Comparison of ENCODE assay signal across 2 cellular contexts in genomic region chr20:51206032-51206662, GRCh38.
TF ChIP-seq lines count a peak whose summit lies in the region.

No MANE protein-coding gene starts in this region.

TF ChIP-seq in HCT116, 20 proteins besides CTCF, POLR2A, EP300 and RAD21 (continued from another document):
- TF ChIP-seq, protein P1, sequence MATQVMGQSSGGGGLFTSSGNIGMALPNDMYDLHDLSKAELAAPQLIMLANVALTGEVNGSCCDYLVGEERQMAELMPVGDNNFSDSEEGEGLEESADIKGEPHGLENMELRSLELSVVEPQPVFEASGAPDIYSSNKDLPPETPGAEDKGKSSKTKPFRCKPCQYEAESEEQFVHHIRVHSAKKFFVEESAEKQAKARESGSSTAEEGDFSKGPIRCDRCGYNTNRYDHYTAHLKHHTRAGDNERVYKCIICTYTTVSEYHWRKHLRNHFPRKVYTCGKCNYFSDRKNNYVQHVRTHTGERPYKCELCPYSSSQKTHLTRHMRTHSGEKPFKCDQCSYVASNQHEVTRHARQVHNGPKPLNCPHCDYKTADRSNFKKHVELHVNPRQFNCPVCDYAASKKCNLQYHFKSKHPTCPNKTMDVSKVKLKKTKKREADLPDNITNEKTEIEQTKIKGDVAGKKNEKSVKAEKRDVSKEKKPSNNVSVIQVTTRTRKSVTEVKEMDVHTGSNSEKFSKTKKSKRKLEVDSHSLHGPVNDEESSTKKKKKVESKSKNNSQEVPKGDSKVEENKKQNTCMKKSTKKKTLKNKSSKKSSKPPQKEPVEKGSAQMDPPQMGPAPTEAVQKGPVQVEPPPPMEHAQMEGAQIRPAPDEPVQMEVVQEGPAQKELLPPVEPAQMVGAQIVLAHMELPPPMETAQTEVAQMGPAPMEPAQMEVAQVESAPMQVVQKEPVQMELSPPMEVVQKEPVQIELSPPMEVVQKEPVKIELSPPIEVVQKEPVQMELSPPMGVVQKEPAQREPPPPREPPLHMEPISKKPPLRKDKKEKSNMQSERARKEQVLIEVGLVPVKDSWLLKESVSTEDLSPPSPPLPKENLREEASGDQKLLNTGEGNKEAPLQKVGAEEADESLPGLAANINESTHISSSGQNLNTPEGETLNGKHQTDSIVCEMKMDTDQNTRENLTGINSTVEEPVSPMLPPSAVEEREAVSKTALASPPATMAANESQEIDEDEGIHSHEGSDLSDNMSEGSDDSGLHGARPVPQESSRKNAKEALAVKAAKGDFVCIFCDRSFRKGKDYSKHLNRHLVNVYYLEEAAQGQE (IDR thresholded peaks at IDR 0.05; ENCODE audit: low read depth): no peak
- TF ChIP-seq ATF3 (IDR thresholded peaks at IDR 0.05) (no peak), POLR2AphosphoS5 (IDR thresholded peaks at IDR 0.05; ENCODE audit: low read depth, low read length) (no peak), ZFX (IDR thresholded peaks at IDR 0.05) (no peak), CBX3 (IDR thresholded peaks at IDR 0.05; ENCODE audit: low read depth) (no peak), EGR1 (IDR thresholded peaks at IDR 0.05; ENCODE audit: low read depth) (no peak), JUND (IDR thresholded peaks at IDR 0.05) (no peak), SRF (IDR thresholded peaks at IDR 0.05; ENCODE audit: low read depth) (no peak), EZH2phosphoT487 (IDR thresholded peaks at IDR 0.05; ENCODE audit: borderline replicate concordance) (no peak), YY1 (IDR thresholded peaks at IDR 0.05; ENCODE audit: extremely low read depth, insufficient replicate concordance, low read depth, low read length) (no peak), TCF7L2 (IDR thresholded peaks at IDR 0.05; ENCODE audit: borderline replicate concordance, extremely low read depth, insufficient read depth, insufficient read length) (no peak)
- TF ChIP-seq, protein P2, sequence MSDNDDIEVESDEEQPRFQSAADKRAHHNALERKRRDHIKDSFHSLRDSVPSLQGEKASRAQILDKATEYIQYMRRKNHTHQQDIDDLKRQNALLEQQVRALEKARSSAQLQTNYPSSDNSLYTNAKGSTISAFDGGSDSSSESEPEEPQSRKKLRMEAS (IDR thresholded peaks at IDR 0.05): no peak; the same call in 1 of the 2 replicates
- TF ChIP-seq, protein P3, sequence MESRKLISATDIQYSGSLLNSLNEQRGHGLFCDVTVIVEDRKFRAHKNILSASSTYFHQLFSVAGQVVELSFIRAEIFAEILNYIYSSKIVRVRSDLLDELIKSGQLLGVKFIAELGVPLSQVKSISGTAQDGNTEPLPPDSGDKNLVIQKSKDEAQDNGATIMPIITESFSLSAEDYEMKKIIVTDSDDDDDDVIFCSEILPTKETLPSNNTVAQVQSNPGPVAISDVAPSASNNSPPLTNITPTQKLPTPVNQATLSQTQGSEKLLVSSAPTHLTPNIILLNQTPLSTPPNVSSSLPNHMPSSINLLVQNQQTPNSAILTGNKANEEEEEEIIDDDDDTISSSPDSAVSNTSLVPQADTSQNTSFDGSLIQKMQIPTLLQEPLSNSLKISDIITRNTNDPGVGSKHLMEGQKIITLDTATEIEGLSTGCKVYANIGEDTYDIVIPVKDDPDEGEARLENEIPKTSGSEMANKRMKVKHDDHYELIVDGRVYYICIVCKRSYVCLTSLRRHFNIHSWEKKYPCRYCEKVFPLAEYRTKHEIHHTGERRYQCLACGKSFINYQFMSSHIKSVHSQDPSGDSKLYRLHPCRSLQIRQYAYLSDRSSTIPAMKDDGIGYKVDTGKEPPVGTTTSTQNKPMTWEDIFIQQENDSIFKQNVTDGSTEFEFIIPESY (IDR thresholded peaks at IDR 0.05; ENCODE audit: extremely low read depth, insufficient replicate concordance, low read length): no peak

TF ChIP-seq in K562, 482 proteins besides CTCF, POLR2A, EP300 and RAD21 (continued from another document and continues in another):
- TF ChIP-seq BHLHE40 (IDR thresholded peaks at IDR 0.05; ENCODE audit: low read length) (0 out of 2 replicates have a peak, but pooled peaks have one; percentile 31), DMBX1 (CRISPR knock-in tag; IDR thresholded peaks at IDR 0.05; ENCODE audit: borderline replicate concordance) (no peak), CBFA2T2 (conservative IDR thresholded peaks at IDR 0.05) (peak; percentile 80), RBM25 (IDR thresholded peaks at IDR 0.05; ENCODE audit: low read depth, low read length, severe bottlenecking) (peak; percentile 47), ZNF512 (tag; IDR thresholded peaks at IDR 0.05) (peak; percentile 95), USF2 (CRISPR knock-in tag; IDR thresholded peaks at IDR 0.05) (peak; percentile 94), NR2F6 (CRISPR knock-in tag; IDR thresholded peaks at IDR 0.05) (no peak), TOE1 (IDR thresholded peaks at IDR 0.05; ENCODE audit: borderline replicate concordance) (peak; percentile 97), TOE1 (CRISPR knock-in tag; IDR thresholded peaks at IDR 0.05; ENCODE audit: borderline replicate concordance, low read depth) (no peak), HNRNPL (IDR thresholded peaks at IDR 0.05; ENCODE audit: low read depth, low read length) (no peak), USF1 (CRISPR knock-in tag; IDR thresholded peaks at IDR 0.05) (peak; percentile 81), TEAD4 (IDR thresholded peaks at IDR 0.05; ENCODE audit: low read length) (peak; percentile 23; the same call in 1 of the 2 replicates), TEAD4 (CRISPR knock-in tag; IDR thresholded peaks at IDR 0.05; ENCODE audit: borderline replicate concordance) (no peak), L3MBTL2 (IDR thresholded peaks at IDR 0.05) (peak; percentile 57), ZNF436 (CRISPR knock-in tag; IDR thresholded peaks at IDR 0.05) (no peak), RAD51 (IDR thresholded peaks at IDR 0.05; ENCODE audit: borderline replicate concordance, low read depth) (peak; percentile 97), BRD9 (IDR thresholded peaks at IDR 0.05; ENCODE audit: low read depth, partially characterized antibody) (peak; percentile 99), MAFF (IDR thresholded peaks at IDR 0.05; ENCODE audit: low read length) (no peak)
- TF ChIP-seq, protein P4, sequence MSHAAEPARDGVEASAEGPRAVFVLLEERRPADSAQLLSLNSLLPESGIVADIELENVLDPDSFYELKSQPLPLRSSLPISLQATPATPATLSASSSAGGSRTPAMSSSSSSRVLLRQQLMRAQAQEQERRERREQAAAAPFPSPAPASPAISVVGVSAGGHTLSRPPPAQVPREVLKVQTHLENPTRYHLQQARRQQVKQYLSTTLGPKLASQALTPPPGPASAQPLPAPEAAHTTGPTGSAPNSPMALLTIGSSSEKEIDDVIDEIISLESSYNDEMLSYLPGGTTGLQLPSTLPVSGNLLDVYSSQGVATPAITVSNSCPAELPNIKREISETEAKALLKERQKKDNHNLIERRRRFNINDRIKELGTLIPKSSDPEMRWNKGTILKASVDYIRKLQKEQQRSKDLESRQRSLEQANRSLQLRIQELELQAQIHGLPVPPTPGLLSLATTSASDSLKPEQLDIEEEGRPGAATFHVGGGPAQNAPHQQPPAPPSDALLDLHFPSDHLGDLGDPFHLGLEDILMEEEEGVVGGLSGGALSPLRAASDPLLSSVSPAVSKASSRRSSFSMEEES (CRISPR knock-in tag; IDR thresholded peaks at IDR 0.05): peak; percentile 98
- TF ChIP-seq, protein P5, sequence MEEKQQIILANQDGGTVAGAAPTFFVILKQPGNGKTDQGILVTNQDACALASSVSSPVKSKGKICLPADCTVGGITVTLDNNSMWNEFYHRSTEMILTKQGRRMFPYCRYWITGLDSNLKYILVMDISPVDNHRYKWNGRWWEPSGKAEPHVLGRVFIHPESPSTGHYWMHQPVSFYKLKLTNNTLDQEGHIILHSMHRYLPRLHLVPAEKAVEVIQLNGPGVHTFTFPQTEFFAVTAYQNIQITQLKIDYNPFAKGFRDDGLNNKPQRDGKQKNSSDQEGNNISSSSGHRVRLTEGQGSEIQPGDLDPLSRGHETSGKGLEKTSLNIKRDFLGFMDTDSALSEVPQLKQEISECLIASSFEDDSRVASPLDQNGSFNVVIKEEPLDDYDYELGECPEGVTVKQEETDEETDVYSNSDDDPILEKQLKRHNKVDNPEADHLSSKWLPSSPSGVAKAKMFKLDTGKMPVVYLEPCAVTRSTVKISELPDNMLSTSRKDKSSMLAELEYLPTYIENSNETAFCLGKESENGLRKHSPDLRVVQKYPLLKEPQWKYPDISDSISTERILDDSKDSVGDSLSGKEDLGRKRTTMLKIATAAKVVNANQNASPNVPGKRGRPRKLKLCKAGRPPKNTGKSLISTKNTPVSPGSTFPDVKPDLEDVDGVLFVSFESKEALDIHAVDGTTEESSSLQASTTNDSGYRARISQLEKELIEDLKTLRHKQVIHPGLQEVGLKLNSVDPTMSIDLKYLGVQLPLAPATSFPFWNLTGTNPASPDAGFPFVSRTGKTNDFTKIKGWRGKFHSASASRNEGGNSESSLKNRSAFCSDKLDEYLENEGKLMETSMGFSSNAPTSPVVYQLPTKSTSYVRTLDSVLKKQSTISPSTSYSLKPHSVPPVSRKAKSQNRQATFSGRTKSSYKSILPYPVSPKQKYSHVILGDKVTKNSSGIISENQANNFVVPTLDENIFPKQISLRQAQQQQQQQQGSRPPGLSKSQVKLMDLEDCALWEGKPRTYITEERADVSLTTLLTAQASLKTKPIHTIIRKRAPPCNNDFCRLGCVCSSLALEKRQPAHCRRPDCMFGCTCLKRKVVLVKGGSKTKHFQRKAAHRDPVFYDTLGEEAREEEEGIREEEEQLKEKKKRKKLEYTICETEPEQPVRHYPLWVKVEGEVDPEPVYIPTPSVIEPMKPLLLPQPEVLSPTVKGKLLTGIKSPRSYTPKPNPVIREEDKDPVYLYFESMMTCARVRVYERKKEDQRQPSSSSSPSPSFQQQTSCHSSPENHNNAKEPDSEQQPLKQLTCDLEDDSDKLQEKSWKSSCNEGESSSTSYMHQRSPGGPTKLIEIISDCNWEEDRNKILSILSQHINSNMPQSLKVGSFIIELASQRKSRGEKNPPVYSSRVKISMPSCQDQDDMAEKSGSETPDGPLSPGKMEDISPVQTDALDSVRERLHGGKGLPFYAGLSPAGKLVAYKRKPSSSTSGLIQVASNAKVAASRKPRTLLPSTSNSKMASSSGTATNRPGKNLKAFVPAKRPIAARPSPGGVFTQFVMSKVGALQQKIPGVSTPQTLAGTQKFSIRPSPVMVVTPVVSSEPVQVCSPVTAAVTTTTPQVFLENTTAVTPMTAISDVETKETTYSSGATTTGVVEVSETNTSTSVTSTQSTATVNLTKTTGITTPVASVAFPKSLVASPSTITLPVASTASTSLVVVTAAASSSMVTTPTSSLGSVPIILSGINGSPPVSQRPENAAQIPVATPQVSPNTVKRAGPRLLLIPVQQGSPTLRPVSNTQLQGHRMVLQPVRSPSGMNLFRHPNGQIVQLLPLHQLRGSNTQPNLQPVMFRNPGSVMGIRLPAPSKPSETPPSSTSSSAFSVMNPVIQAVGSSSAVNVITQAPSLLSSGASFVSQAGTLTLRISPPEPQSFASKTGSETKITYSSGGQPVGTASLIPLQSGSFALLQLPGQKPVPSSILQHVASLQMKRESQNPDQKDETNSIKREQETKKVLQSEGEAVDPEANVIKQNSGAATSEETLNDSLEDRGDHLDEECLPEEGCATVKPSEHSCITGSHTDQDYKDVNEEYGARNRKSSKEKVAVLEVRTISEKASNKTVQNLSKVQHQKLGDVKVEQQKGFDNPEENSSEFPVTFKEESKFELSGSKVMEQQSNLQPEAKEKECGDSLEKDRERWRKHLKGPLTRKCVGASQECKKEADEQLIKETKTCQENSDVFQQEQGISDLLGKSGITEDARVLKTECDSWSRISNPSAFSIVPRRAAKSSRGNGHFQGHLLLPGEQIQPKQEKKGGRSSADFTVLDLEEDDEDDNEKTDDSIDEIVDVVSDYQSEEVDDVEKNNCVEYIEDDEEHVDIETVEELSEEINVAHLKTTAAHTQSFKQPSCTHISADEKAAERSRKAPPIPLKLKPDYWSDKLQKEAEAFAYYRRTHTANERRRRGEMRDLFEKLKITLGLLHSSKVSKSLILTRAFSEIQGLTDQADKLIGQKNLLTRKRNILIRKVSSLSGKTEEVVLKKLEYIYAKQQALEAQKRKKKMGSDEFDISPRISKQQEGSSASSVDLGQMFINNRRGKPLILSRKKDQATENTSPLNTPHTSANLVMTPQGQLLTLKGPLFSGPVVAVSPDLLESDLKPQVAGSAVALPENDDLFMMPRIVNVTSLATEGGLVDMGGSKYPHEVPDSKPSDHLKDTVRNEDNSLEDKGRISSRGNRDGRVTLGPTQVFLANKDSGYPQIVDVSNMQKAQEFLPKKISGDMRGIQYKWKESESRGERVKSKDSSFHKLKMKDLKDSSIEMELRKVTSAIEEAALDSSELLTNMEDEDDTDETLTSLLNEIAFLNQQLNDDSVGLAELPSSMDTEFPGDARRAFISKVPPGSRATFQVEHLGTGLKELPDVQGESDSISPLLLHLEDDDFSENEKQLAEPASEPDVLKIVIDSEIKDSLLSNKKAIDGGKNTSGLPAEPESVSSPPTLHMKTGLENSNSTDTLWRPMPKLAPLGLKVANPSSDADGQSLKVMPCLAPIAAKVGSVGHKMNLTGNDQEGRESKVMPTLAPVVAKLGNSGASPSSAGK (IDR thresholded peaks at IDR 0.05): peak; percentile 64
